Comparison of ENCODE assay signal across 14 cellular contexts in the genomic region with DNA sequence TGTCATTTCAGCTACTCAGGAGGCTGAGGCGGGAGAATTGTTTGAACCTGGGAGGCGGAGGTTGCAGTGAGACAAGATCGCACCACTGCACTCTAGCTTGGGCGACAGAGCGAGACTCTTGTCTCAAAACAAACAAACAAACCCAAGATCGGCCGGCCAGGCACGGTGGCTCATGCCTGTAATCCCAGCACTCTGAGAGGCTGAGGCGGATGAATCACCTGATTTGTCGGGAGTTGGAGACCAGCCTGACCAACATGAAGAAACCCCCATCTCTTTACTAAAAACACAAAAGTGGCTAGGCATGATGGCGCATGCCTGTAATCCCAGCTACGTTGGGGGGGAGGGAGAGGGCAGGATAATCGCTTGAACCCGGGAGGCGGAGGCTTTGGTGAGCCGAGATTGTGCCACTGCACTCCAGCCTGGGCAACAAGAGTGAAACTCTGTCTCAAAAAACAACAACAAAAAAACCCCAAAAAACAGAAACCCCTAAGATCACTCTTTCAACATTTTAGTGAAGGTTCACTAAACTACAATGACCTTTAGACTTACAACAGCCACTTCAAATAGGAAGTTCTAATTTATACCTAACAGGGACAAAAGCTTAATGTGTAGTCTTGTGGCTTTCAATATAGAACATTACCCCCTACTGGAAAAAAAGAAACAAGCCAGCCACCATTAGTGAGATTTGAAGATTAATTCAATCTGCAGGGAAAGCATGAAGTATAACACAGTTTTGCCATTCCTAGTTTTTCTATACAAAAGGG. TPM values are rescaled to one million over a fixed set of nuclear protein-coding genes. Genes with fewer than 3 reads are reported as not detected.
DNase-seq lines count a peak whose midpoint lies in the region; ATAC-seq, FAIRE-seq and TF ChIP-seq lines count a peak whose summit lies in the region.
"Had no signal": no experiment of that assay in that cellular context is flagged by ENCODE, and none has a peak within 500 bp of the region (broad histone marks: within the 10 kb centered on the region; RNA-seq: fewer than 3 reads in every experiment).

No MANE protein-coding gene starts in this region.

- no peaks in the 10 kb centered on the region for H3K27me3 ChIP-seq in CD8-positive, alpha-beta T cell (ENCODE audit: insufficient read depth, low read length)
- H3K27me3 ChIP-seq in adrenal gland (no peaks in the 10 kb centered on the region), HepG2 (ENCODE audit: control insufficient read depth in 1 of 2, insufficient read depth in 2 of 2, low read length in 2 of 2) (no peaks in the 10 kb centered on the region)
- H3K27me3 ChIP-seq: SJCRH30, transverse colon had no signal

- H3K9me3 ChIP-seq in CD8-positive, alpha-beta T cell (ENCODE audit: low read length): no peaks in the 10 kb centered on the region
- no peaks in the 10 kb centered on the region for H3K9me3 ChIP-seq in adrenal gland (replicated peaks in 1 of 3)
- no peaks in the 10 kb centered on the region for H3K9me3 ChIP-seq in HepG2 (ENCODE audit: low read length)
- H3K9me3 ChIP-seq: SJCRH30, transverse colon had no signal

- FAIRE-seq in HepG2 (lab: Jason Lieb, UNC): no peak
- no peak for FAIRE-seq in GM19239 (lab: Jason Lieb, UNC)
- FAIRE-seq: G401.6 had no signal

- no peak for TF ChIP-seq CTCF in CD8-positive, alpha-beta T cell (IDR thresholded peaks at IDR 0.05)
- no peak for TF ChIP-seq CTCF in adrenal gland (IDR thresholded peaks at IDR 0.05)
- no peak for TF ChIP-seq CTCF in HepG2 (CRISPR knock-in tag; IDR thresholded peaks at IDR 0.05)

- CTCF ChIA-PET in CD8-positive, alpha-beta T cell (lab: Charles Lee): interaction anchor here (0.6 to 2.0 kb wide), 4 partner anchors 11 to 75 kb away, joined by 3 to 6 read pairs (median 4); no protein-coding TSS in a partner anchor
- CTCF ChIA-PET in HepG2 (lab: Yijun Ruan, JAX; ENCODE audit: low intra/inter-chr PET ratio, low total read pairs): no interaction called here

- ATAC-seq in CD8-positive, alpha-beta T cell: no peak
- ATAC-seq in HepG2: peak; percentile 13; the same call in 2 of the 3 replicates

- TF ChIP-seq POLR2A in adrenal gland (IDR thresholded peaks at IDR 0.05) (no peak), HepG2 (IDR thresholded peaks at IDR 0.05; ENCODE audit: insufficient read depth in 1 of 2, low read depth in 2 of 2, low read length in 2 of 2) (no peak; a peak in 1 of 4 replicates)

- 70 to 76% (median 73%) methylated on average over 16 of the region's 16 CpGs for WGBS in adrenal gland, 4 donors
- 78% methylated on average over 16 of the region's 16 CpGs for WGBS in HepG2 (ENCODE audit: low lambda C conversion rate)

- H3K9ac ChIP-seq in HepG2 (ENCODE audit: insufficient read depth, low read depth, low read length): no peak overlapping the region

- DNase-seq in CD8-positive, alpha-beta T cell: no peak
- DNase-seq in LHCN-M2 (ENCODE audit: low read depth) (peak; percentile 11), adrenal gland (peak in 2 of 7 donors; percentile 42 to 57), HepG2 (ENCODE audit: low spot score) (no peak), cerebellar nuclear complex (lab: John Stamatoyannopoulos, UW) (no peak), NCI-H1694 treated with DMSO at 0.1 percent for 48 hours (lab: John Stamatoyannopoulos, UW) (no peak), GM19239 (ENCODE audit: insufficient read length, low spot score) (no peak)
- DNase-seq in stimulated activated CD4-positive, alpha-beta T cell treated with anti-CD3 and anti-CD28 coated beads, Interleukin-2, amount 100 ng/mL, for 24 hours: no peak
- DNase-seq: activated CD8-positive, alpha-beta memory T cell treated with anti-CD3 and anti-CD28 coated beads for 24 hours; foreskin melanocyte; KBM-7; SJCRH30; transverse colon had no signal

- POLR2A ChIA-PET in CD8-positive, alpha-beta T cell (lab: Charles Lee): interaction anchor here (1.2 to 1.6 kb wide), 2 partner anchors 20 to 26 kb away, joined by 3 to 5 read pairs; a partner anchor contains a TSS
- POLR2A ChIA-PET in HepG2 (lab: Yijun Ruan, JAX): interaction anchor here (2.0 to 2.4 kb wide), 3 partner anchors 9 to 25 kb away, joined by 7 to 11 read pairs (median 8); a partner anchor contains a TSS

- H3K27ac ChIP-seq in CD8-positive, alpha-beta T cell (ENCODE audit: low read depth, low read length): no peak overlapping the region
- H3K27ac ChIP-seq in adrenal gland (peak overlapping the region in 3 of 5 donors; percentile 13 to 58 (median 24)), HepG2 (ENCODE audit: extremely low read length, insufficient read depth, low read length) (peak overlapping the region; percentile 19)
- H3K27ac ChIP-seq: SJCRH30, transverse colon had no signal

- no peaks in the 10 kb centered on the region for H3K9me3 Mint-ChIP-seq in CD8-positive, alpha-beta T cell

- TF ChIP-seq RAD21 in HepG2 (CRISPR knock-in tag; IDR thresholded peaks at IDR 0.05): no peak

- peaks cover 72% of the 10 kb centered on the region for H3K4me1 Mint-ChIP-seq in CD8-positive, alpha-beta T cell (ENCODE audit: low read depth)

- H4K20me1 ChIP-seq in HepG2 (ENCODE audit: insufficient read depth, low read length): peaks cover 29% of the 10 kb centered on the region; the same call in 1 of the 2 replicates

- in situ Hi-C loops in HepG2 (cut with HindIII; ENCODE audit: extremely low pct_ligation_motif_present, low pct_unique_long_range_greater_than_20kb): no loop called here

- peaks cover 94% of the 10 kb centered on the region for H3K36me3 Mint-ChIP-seq in CD8-positive, alpha-beta T cell

- peaks cover 49% of the 10 kb centered on the region for H3K4me1 ChIP-seq in CD8-positive, alpha-beta T cell (ENCODE audit: insufficient read depth, low read length)
- peaks cover 0 to 32% of the 10 kb centered on the region in 2 donors for H3K4me1 ChIP-seq in adrenal gland (replicated peaks in 1 of 2)
- H3K4me1 ChIP-seq in HepG2 (ENCODE audit: insufficient read depth, low read length): peaks cover 75% of the 10 kb centered on the region
- H3K4me1 ChIP-seq: SJCRH30 had no signal

- intact Hi-C loops in CD8-positive, alpha-beta T cell (cut with DNase I, micrococcal nuclease): no loop called here
- intact Hi-C loops in adrenal gland (cut with DNase I): no loop called here
- intact Hi-C loops in HepG2 (cut with micrococcal nuclease; ENCODE audit: unreplicated experiment): no loop called here

- no peak overlapping the region for H2AFZ ChIP-seq in HepG2 (ENCODE audit: low read length)

- H3K79me2 ChIP-seq in HepG2 (ENCODE audit: insufficient read depth, low read length): peaks cover 80% of the 10 kb centered on the region

- no TSS peak for BruUV-seq in HepG2 (replicated peaks; lab: Mats Ljungman, UMichigan)

- H3K27ac Mint-ChIP-seq in CD8-positive, alpha-beta T cell: peak overlapping the region; percentile 49

- peaks cover 82% of the 10 kb centered on the region for H3K36me3 ChIP-seq in CD8-positive, alpha-beta T cell (ENCODE audit: insufficient read depth, low read length)
- peaks cover 0 to 94% of the 10 kb centered on the region in 2 donors for H3K36me3 ChIP-seq in adrenal gland (replicated peaks in 1 of 2)
- peaks cover 43 to 94% of the 10 kb centered on the region in 2 experiments for H3K36me3 ChIP-seq in HepG2 (replicated peaks in 1 of 2; ENCODE audit: control insufficient read depth in 1 of 2, insufficient read depth in 2 of 2, low read length in 2 of 2)

- no peaks in the 10 kb centered on the region for H3K27me3 Mint-ChIP-seq in CD8-positive, alpha-beta T cell (ENCODE audit: low read depth)

- TF ChIP-seq EP300 in HepG2 (IDR thresholded peaks at IDR 0.05; ENCODE audit: low read depth in 2 of 2, low read length in 2 of 2) (no peak), HepG2 (CRISPR knock-in tag; IDR thresholded peaks at IDR 0.05; ENCODE audit: borderline replicate concordance) (no peak)

- H3K4me2 ChIP-seq in HepG2 (ENCODE audit: low read depth, low read length): peak overlapping the region; percentile 29; the same call in 1 of the 2 replicates

- H3K4me3 Mint-ChIP-seq in CD8-positive, alpha-beta T cell: no peak overlapping the region

- no peak overlapping the region for H3K4me3 ChIP-seq in CD8-positive, alpha-beta T cell (ENCODE audit: low read depth, low read length)
- H3K4me3 ChIP-seq in adrenal gland: no peak overlapping the region
- H3K4me3 ChIP-seq in HepG2 (replicated peaks in 1 of 3; ENCODE audit: insufficient read depth in 1 of 3, low read depth in 2 of 3, low read length in 3 of 3): no peak overlapping the region
- H3K4me3 ChIP-seq: SJCRH30, transverse colon had no signal

RNA-seq across cellular contexts. Expression of a gene that starts 7.0 kb away (rescaled TPM):
- total RNA-seq in CD8-positive, alpha-beta T cell: 100 to 1,000 TPM; 464 to 500 TPM
- 424 and 464 TPM in 2 replicates for total RNA-seq in LHCN-M2 (2014; rRNA removed)
- 103 TPM for polyA plus RNA-seq in LHCN-M2 (2012)
- total RNA-seq in adrenal gland: 100 to 1,000 TPM; 376 to 735 (median 501) TPM
- polyA plus RNA-seq in adrenal gland: 1,000 to 10,000 TPM in 1 of 3 donors, 100 to 1,000 TPM in 1, 10 to 100 TPM in 1; 92.3 to 1,206 (median 155) TPM
- 478 and 735 TPM in 2 replicates for total RNA-seq in HepG2 (2016; rRNA removed; fragmentation: Illumina TruSeq; extraction: Trizol)
- 60.7 and 67.1 TPM in 2 replicates for total RNA-seq in HepG2 (2016; cell fraction: cytosol; rRNA removed; fragmentation: Illumina TruSeq; extraction: Trizol; ENCODE audit: low read depth)
- total RNA-seq in HepG2 (2016; cell fraction: insoluble cytoplasmic fraction; rRNA removed; fragmentation: Illumina TruSeq; extraction: Trizol): 492 and 742 TPM in 2 replicates
- total RNA-seq in HepG2 (2016; cell fraction: membrane; rRNA removed; fragmentation: Illumina TruSeq; extraction: Trizol): 128 and 136 TPM in 2 replicates
- total RNA-seq in HepG2 (2016; cell fraction: nucleus; rRNA removed; fragmentation: Illumina TruSeq; extraction: Trizol): 233 and 239 TPM in 2 replicates
- 165 and 187 TPM in 2 replicates for polyA plus RNA-seq in HepG2 (2011; rRNA removed)
- polyA plus RNA-seq in HepG2 (2011; cell fraction: cytosol; rRNA removed): 153 and 171 TPM in 2 replicates
- polyA plus RNA-seq in HepG2 (2011; cell fraction: nucleus; rRNA removed): 105 and 119 TPM in 2 replicates
- polyA plus RNA-seq in HepG2 (2012): 281 and 405 TPM in 2 replicates
- 26.8 and 33.1 TPM in 2 replicates for polyA plus RNA-seq in HepG2 (2016; cell fraction: cytosol; fragmentation: Illumina TruSeq; extraction: Trizol; ENCODE audit: low read depth)
- polyA plus RNA-seq in HepG2 (2016; cell fraction: insoluble cytoplasmic fraction; fragmentation: Illumina TruSeq; extraction: Trizol; ENCODE audit: low read depth): 585 and 612 TPM in 2 replicates
- polyA plus RNA-seq in HepG2 (2016; cell fraction: membrane; fragmentation: Illumina TruSeq; extraction: Trizol; ENCODE audit: low read depth): 74.1 and 78.6 TPM in 2 replicates
- polyA plus RNA-seq in HepG2 (2016; cell fraction: nucleus; fragmentation: Illumina TruSeq; extraction: Trizol; ENCODE audit: insufficient read depth, low read depth): 287 and 304 TPM in 2 replicates
- polyA minus RNA-seq in HepG2 (2011; rRNA and poly(A)+ RNA removed; ENCODE audit: low replicate concordance): 402 and 449 TPM in 2 replicates
- polyA minus RNA-seq in HepG2 (2011; cell fraction: cytosol; rRNA and poly(A)+ RNA removed): 171 and 204 TPM in 2 replicates
- polyA minus RNA-seq in HepG2 (2011; cell fraction: nucleus; rRNA and poly(A)+ RNA removed): 196 and 222 TPM in 2 replicates

RNA-seq across cellular contexts. Expression of a gene that starts 25.2 kb away (rescaled TPM):
- total RNA-seq in CD8-positive, alpha-beta T cell: 100 to 1,000 TPM; 241 to 247 TPM
- total RNA-seq in LHCN-M2 (2014; rRNA removed): 141 and 163 TPM in 2 replicates
- polyA plus RNA-seq in LHCN-M2 (2012): 62.3 TPM
- 100 to 1,000 TPM in 2 of 8 donors, 10 to 100 TPM in 6; 41.9 to 178 (median 72.3) TPM for total RNA-seq in adrenal gland
- 100 to 1,000 TPM in 1 of 3 donors, 10 to 100 TPM in 2; 25.4 to 171 (median 27.8) TPM for polyA plus RNA-seq in adrenal gland
- total RNA-seq in HepG2 (2016; rRNA removed; fragmentation: Illumina TruSeq; extraction: Trizol): 184 and 270 TPM in 2 replicates
- 51.8 and 53.7 TPM in 2 replicates for total RNA-seq in HepG2 (2016; cell fraction: cytosol; rRNA removed; fragmentation: Illumina TruSeq; extraction: Trizol; ENCODE audit: low read depth)
- 190 and 264 TPM in 2 replicates for total RNA-seq in HepG2 (2016; cell fraction: insoluble cytoplasmic fraction; rRNA removed; fragmentation: Illumina TruSeq; extraction: Trizol)
- 150 and 153 TPM in 2 replicates for total RNA-seq in HepG2 (2016; cell fraction: membrane; rRNA removed; fragmentation: Illumina TruSeq; extraction: Trizol)
- 90.0 and 98.4 TPM in 2 replicates for total RNA-seq in HepG2 (2016; cell fraction: nucleus; rRNA removed; fragmentation: Illumina TruSeq; extraction: Trizol)
- polyA plus RNA-seq in HepG2 (2011; rRNA removed): 45.3 and 52.1 TPM in 2 replicates
- polyA plus RNA-seq in HepG2 (2011; cell fraction: cytosol; rRNA removed): 30.2 and 38.0 TPM in 2 replicates
- polyA plus RNA-seq in HepG2 (2011; cell fraction: nucleus; rRNA removed): 22.1 and 27.0 TPM in 2 replicates
- polyA plus RNA-seq in HepG2 (2012): 73.5 and 77.9 TPM in 2 replicates
- polyA plus RNA-seq in HepG2 (2016; cell fraction: cytosol; fragmentation: Illumina TruSeq; extraction: Trizol; ENCODE audit: low read depth): 58.4 and 64.0 TPM in 2 replicates
- polyA plus RNA-seq in HepG2 (2016; cell fraction: insoluble cytoplasmic fraction; fragmentation: Illumina TruSeq; extraction: Trizol; ENCODE audit: low read depth): 240 and 256 TPM in 2 replicates
- polyA plus RNA-seq in HepG2 (2016; cell fraction: membrane; fragmentation: Illumina TruSeq; extraction: Trizol; ENCODE audit: low read depth): 110 and 111 TPM in 2 replicates
- 129 and 137 TPM in 2 replicates for polyA plus RNA-seq in HepG2 (2016; cell fraction: nucleus; fragmentation: Illumina TruSeq; extraction: Trizol; ENCODE audit: insufficient read depth, low read depth)
- 28.2 and 68.1 TPM in 2 replicates for polyA minus RNA-seq in HepG2 (2011; rRNA and poly(A)+ RNA removed; ENCODE audit: low replicate concordance)
- 50.5 and 61.1 TPM in 2 replicates for polyA minus RNA-seq in HepG2 (2011; cell fraction: cytosol; rRNA and poly(A)+ RNA removed)
- polyA minus RNA-seq in HepG2 (2011; cell fraction: nucleus; rRNA and poly(A)+ RNA removed): 51.4 and 66.6 TPM in 2 replicates
